8 cellular contexts compared by ENCODE assay signal in the genomic region with DNA sequence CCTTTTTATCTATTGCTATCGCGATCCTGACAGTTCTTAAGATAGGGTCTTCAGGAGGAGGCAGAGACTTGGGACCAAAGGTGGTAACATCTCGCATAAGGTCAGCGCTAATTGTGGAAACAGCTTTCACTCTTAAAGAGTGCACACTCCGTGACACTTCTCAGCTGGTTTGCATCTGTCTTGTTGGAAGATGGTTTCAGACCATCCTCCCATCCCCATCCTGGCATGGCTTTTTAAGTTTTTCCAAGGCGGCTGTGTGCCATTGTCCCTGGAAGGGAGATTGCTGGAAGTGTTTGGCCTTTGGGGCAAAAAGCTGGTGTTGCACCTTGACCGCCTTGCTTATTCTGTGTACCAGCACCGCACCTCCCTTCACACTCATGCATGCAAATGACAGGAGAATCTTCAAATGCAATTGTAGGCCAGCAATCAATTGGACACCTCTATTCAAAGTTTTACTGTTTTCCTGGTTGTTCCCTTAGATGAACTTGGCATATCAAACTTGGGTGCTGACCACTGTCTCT. TPM values are rescaled to one million over a fixed set of nuclear protein-coding genes. Genes with fewer than 3 reads are reported as not detected.
DNase-seq lines count a peak whose midpoint lies in the region; ATAC-seq, FAIRE-seq and TF ChIP-seq lines count a peak whose summit lies in the region.

No MANE protein-coding gene starts in this region.

- H3K4me2 ChIP-seq in OCI-LY1 (ENCODE audit: low read length): peak overlapping the region; percentile 98
- H3K4me2 ChIP-seq in endothelial cell of umbilical vein (ENCODE audit: insufficient read depth, low read length): peak overlapping the region; percentile 91

- H3K27me3 ChIP-seq in Caco-2 (replicated peaks; ENCODE audit: control insufficient read depth, insufficient read depth, low read length) (no peaks in the 10 kb centered on the region), OCI-LY1 (ENCODE audit: insufficient read depth, low read length) (no peaks in the 10 kb centered on the region), endothelial cell of umbilical vein (ENCODE audit: control insufficient read depth in 2 of 2, insufficient read depth in 2 of 2, low read length in 2 of 2) (no peaks in the 10 kb centered on the region)

- H3K79me2 ChIP-seq in OCI-LY1 (ENCODE audit: insufficient read depth, low read length) (no peaks in the 10 kb centered on the region), endothelial cell of umbilical vein (ENCODE audit: control insufficient read depth, insufficient read depth, low read length) (peaks cover 4% of the 10 kb centered on the region)

- H3K9me2 ChIP-seq in OCI-LY1 (ENCODE audit: low read depth, low read length): no peaks in the 10 kb centered on the region

- no peak overlapping the region for H3K27ac ChIP-seq in OCI-LY1 (ENCODE audit: low read depth, low read length, poor library complexity, severe bottlenecking)
- H3K27ac ChIP-seq in endothelial cell of umbilical vein (ENCODE audit: insufficient read depth, low read depth, low read length): no peak overlapping the region

- H3K9ac ChIP-seq in OCI-LY1 (ENCODE audit: low read length): peak overlapping the region; percentile 84; the same call in 1 of the 2 replicates
- peak overlapping the region; percentile 59 for H3K9ac ChIP-seq in endothelial cell of umbilical vein (replicated peaks; ENCODE audit: extremely low read depth, insufficient read depth, low read length)

- H3K4me1 Mint-ChIP-seq in Caco-2 (ENCODE audit: low read depth, unreplicated experiment) (peaks cover 37% of the 10 kb centered on the region), osteocyte (ENCODE audit: unreplicated experiment) (peaks cover 55% of the 10 kb centered on the region)

- peaks cover 3% of the 10 kb centered on the region; the same call in 1 of the 2 replicates for H3F3A ChIP-seq in OCI-LY1 (ENCODE audit: insufficient read depth, low read length)

- H3K27me3 Mint-ChIP-seq in Caco-2 (ENCODE audit: insufficient read depth, unreplicated experiment): no peaks in the 10 kb centered on the region
- no peaks in the 10 kb centered on the region for H3K27me3 Mint-ChIP-seq in osteocyte (ENCODE audit: unreplicated experiment)

- dilution Hi-C loops in endothelial cell of umbilical vein (cut with MboI; ENCODE audit: extremely low pct_ligation_motif_present, low sequenced_read_pairs): no loop called here

- no peak for FAIRE-seq in endothelial cell of umbilical vein (lab: Jason Lieb, UNC)

- H3K9me3 ChIP-seq in Caco-2 (no peaks in the 10 kb centered on the region), OCI-LY1 (ENCODE audit: low read length) (no peaks in the 10 kb centered on the region), endothelial cell of umbilical vein (replicated peaks; ENCODE audit: control insufficient read depth, insufficient read depth, low read length) (no peaks in the 10 kb centered on the region)

- H3K36me3 Mint-ChIP-seq in Caco-2 (ENCODE audit: insufficient read depth, unreplicated experiment) (peaks cover 5% of the 10 kb centered on the region), osteocyte (ENCODE audit: unreplicated experiment) (peaks cover 1% of the 10 kb centered on the region)

- H3K4me3 Mint-ChIP-seq in Caco-2 (ENCODE audit: unreplicated experiment): peak overlapping the region; percentile 92
- H3K4me3 Mint-ChIP-seq in osteocyte (ENCODE audit: unreplicated experiment): peak overlapping the region; percentile 79

- no peak overlapping the region for H2AFZ ChIP-seq in OCI-LY1 (ENCODE audit: low read length)
- peak overlapping the region; percentile 34 for H2AFZ ChIP-seq in endothelial cell of umbilical vein (ENCODE audit: low read depth, low read length)

- H3K4me3 ChIP-seq in Caco-2 (ENCODE audit: low read depth, low read length) (peak overlapping the region; percentile 71), OCI-LY1 (ENCODE audit: low read depth, low read length, poor library complexity, severe bottlenecking) (peak overlapping the region; percentile 87), endothelial cell of umbilical vein (replicated peaks in 1 of 3; ENCODE audit: insufficient read depth in 1 of 3, low read depth in 1 of 3, low read length in 3 of 3) (peak overlapping the region; percentile 66 to 69 (median 69))

- H3K9me3 Mint-ChIP-seq in Caco-2 (ENCODE audit: unreplicated experiment): no peaks in the 10 kb centered on the region
- H3K9me3 Mint-ChIP-seq in osteocyte (ENCODE audit: unreplicated experiment): no peaks in the 10 kb centered on the region

- BruUV-seq in Caco-2 (replicated peaks; lab: Mats Ljungman, UMichigan) (no TSS peak), endothelial cell of umbilical vein (replicated peaks; lab: Mats Ljungman, UMichigan) (no TSS peak)

- POLR2A ChIA-PET in Caco-2 (lab: Charles Lee) (interaction anchor here (1.2 kb wide), 1 partner anchor 61 kb away, joined by 7 read pairs; no protein-coding TSS in a partner anchor), endothelial cell of umbilical vein (lab: Charles Lee) (interaction anchor here (0.6 kb wide), 2 partner anchors 9 to 40 kb away, joined by 3 read pairs; no protein-coding TSS in a partner anchor)

- no peaks in the 10 kb centered on the region for H3K9me1 ChIP-seq in endothelial cell of umbilical vein (replicated peaks; ENCODE audit: control insufficient read depth, extremely low read depth, insufficient read depth, low read length)

- TF ChIP-seq POLR2A in endothelial cell of umbilical vein (IDR thresholded peaks at IDR 0.05; ENCODE audit: low read depth, low read length): no peak

- H3K36me3 ChIP-seq in Caco-2 (ENCODE audit: control insufficient read depth, insufficient read depth, low read length) (no peaks in the 10 kb centered on the region), OCI-LY1 (ENCODE audit: insufficient read depth, low read length) (no peaks in the 10 kb centered on the region), endothelial cell of umbilical vein (ENCODE audit: control insufficient read depth in 2 of 2, extremely low read depth in 1 of 2, insufficient read depth in 2 of 2, low read length in 2 of 2) (no peaks in the 10 kb centered on the region)

- H4K20me1 ChIP-seq in OCI-LY1 (ENCODE audit: insufficient read depth, low read length) (no peaks in the 10 kb centered on the region), endothelial cell of umbilical vein (replicated peaks; ENCODE audit: control insufficient read depth, extremely low read depth, insufficient read depth, low read length) (no peaks in the 10 kb centered on the region)

- ATAC-seq in HG03108 (IDR thresholded peaks at IDR 0.05; ENCODE audit: unreplicated experiment) (no peak), GM21619 (IDR thresholded peaks at IDR 0.05; ENCODE audit: unreplicated experiment) (no peak)

- CTCF ChIA-PET in Caco-2 (lab: Charles Lee): interaction anchor here (1.9 to 6.4 kb wide), 3 partner anchors 28 to 61 kb away, joined by 5 to 183 read pairs (median 9); no protein-coding TSS in a partner anchor
- CTCF ChIA-PET in endothelial cell of umbilical vein (lab: Charles Lee): interaction anchor here (1.0 to 4.7 kb wide), 14 partner anchors 10 to 316 kb away, joined by 3 to 57 read pairs (median 4); no protein-coding TSS in a partner anchor

- peaks cover 15% of the 10 kb centered on the region for H3K4me1 ChIP-seq in Caco-2
- peaks cover 33% of the 10 kb centered on the region for H3K4me1 ChIP-seq in OCI-LY1 (ENCODE audit: insufficient read depth, low read length, severe bottlenecking)
- H3K4me1 ChIP-seq in endothelial cell of umbilical vein (ENCODE audit: control insufficient read depth, extremely low read depth, insufficient read depth, low read length): peaks cover 8% of the 10 kb centered on the region

- DNase-seq in Caco-2: no peak
- DNase-seq in endothelial cell of umbilical vein (ENCODE audit: low read depth, low spot score): no peak
- DNase-seq in osteocyte (ENCODE audit: extremely low spot score, unreplicated experiment): no peak
- no peak for DNase-seq in DMS114 treated with DMSO at 0.1 percent for 48 hours (lab: John Stamatoyannopoulos, UW; ENCODE audit: unreplicated experiment)
- no peak for DNase-seq in stimulated activated CD4-positive, alpha-beta T cell treated with anti-CD3 and anti-CD28 coated beads, Interleukin-4, amount 100 ng/mL, for 1 hour

- TF ChIP-seq CTCF in Caco-2 (IDR thresholded peaks at IDR 0.05; ENCODE audit: insufficient read depth in 1 of 2, low read depth in 1 of 2, low read length in 1 of 2, severe bottlenecking in 1 of 2, unreplicated experiment in 1 of 2) (no peak), OCI-LY1 (IDR thresholded peaks at IDR 0.05; ENCODE audit: low read length) (no peak), endothelial cell of umbilical vein (IDR thresholded peaks at IDR 0.05; ENCODE audit: extremely low read depth in 1 of 2, insufficient read depth in 1 of 2, low read depth in 1 of 2, low read length in 2 of 2) (no peak), osteocyte (IDR thresholded peaks at IDR 0.05) (no peak)

- intact Hi-C loops in Caco-2 (cut with micrococcal nuclease; ENCODE audit: unreplicated experiment) (loop anchor here (10.0 kb wide), 1 partner anchor 132 kb away; no protein-coding TSS in a partner anchor), endothelial cell of umbilical vein (cut with micrococcal nuclease) (loop anchor here (5.0 kb wide), 1 partner anchor 139 kb away; no protein-coding TSS in a partner anchor)

- H3K27ac Mint-ChIP-seq in Caco-2 (ENCODE audit: unreplicated experiment) (peak overlapping the region; percentile 31), osteocyte (ENCODE audit: unreplicated experiment) (peak overlapping the region; percentile 63)

RNA-seq across cellular contexts. Expression of a gene that starts 1.5 kb away (rescaled TPM):
- total RNA-seq in Caco-2 (2022) (29.2 and 32.4 TPM in 2 replicates), endothelial cell of umbilical vein (10.4 and 11.7 TPM in 2 replicates), osteocyte (17.3 and 19.1 TPM in 2 replicates)
- polyA plus RNA-seq in endothelial cell of umbilical vein: 5.9 and 6.6 TPM in 2 replicates
- 7.5 and 7.9 TPM in 2 replicates for polyA plus RNA-seq in endothelial cell of umbilical vein (2011; cell fraction: cytosol; rRNA removed)
- polyA plus RNA-seq in endothelial cell of umbilical vein (2011; cell fraction: nucleus; rRNA removed): 11.8 and 15.3 TPM in 2 replicates
- polyA plus RNA-seq in endothelial cell of umbilical vein (2012): 7.6 and 8.9 TPM in 2 replicates
- 18.5 and 19.0 TPM in 2 replicates for polyA minus RNA-seq in endothelial cell of umbilical vein
- 14.0 TPM for polyA minus RNA-seq in endothelial cell of umbilical vein (2011; cell fraction: cytosol; rRNA and poly(A)+ RNA removed)
- polyA minus RNA-seq in endothelial cell of umbilical vein (2011; cell fraction: nucleus; rRNA and poly(A)+ RNA removed): 9.8 and 12.1 TPM in 2 replicates

RNA-seq across cellular contexts. Expression of a gene that starts 9.4 kb away (rescaled TPM):
- 0.05 TPM in 1 of 2 replicates, not detected in the other for total RNA-seq in Caco-2 (2022)
- total RNA-seq in endothelial cell of umbilical vein: not detected in 2 replicates
- polyA plus RNA-seq in endothelial cell of umbilical vein: not detected in 2 replicates
- not detected in 2 replicates for polyA plus RNA-seq in endothelial cell of umbilical vein (2011; cell fraction: cytosol; rRNA removed)
- polyA plus RNA-seq in endothelial cell of umbilical vein (2011; cell fraction: nucleus; rRNA removed): 0.01 TPM in 1 of 2 replicates, not detected in the other
- not detected in 2 replicates for polyA plus RNA-seq in endothelial cell of umbilical vein (2012)
- polyA minus RNA-seq in endothelial cell of umbilical vein: not detected in 2 replicates
- not detected for polyA minus RNA-seq in endothelial cell of umbilical vein (2011; cell fraction: cytosol; rRNA and poly(A)+ RNA removed)
- polyA minus RNA-seq in endothelial cell of umbilical vein (2011; cell fraction: nucleus; rRNA and poly(A)+ RNA removed): not detected in 2 replicates
- 0.13 TPM in 1 of 2 replicates, not detected in the other for total RNA-seq in osteocyte

RNA-seq across cellular contexts. Expression of a gene that starts 56.2 kb away (rescaled TPM):
- 82.7 and 83.6 TPM in 2 replicates for total RNA-seq in Caco-2 (2022)
- total RNA-seq in endothelial cell of umbilical vein: 41.0 and 45.5 TPM in 2 replicates
- polyA plus RNA-seq in endothelial cell of umbilical vein: 34.2 and 41.2 TPM in 2 replicates
- polyA plus RNA-seq in endothelial cell of umbilical vein (2011; cell fraction: cytosol; rRNA removed): 56.7 and 57.6 TPM in 2 replicates
- 26.4 and 26.6 TPM in 2 replicates for polyA plus RNA-seq in endothelial cell of umbilical vein (2011; cell fraction: nucleus; rRNA removed)
- polyA plus RNA-seq in endothelial cell of umbilical vein (2012): 51.9 and 56.2 TPM in 2 replicates
- polyA minus RNA-seq in endothelial cell of umbilical vein: 42.5 and 48.5 TPM in 2 replicates
- 31.9 TPM for polyA minus RNA-seq in endothelial cell of umbilical vein (2011; cell fraction: cytosol; rRNA and poly(A)+ RNA removed)
- 6.2 and 8.9 TPM in 2 replicates for polyA minus RNA-seq in endothelial cell of umbilical vein (2011; cell fraction: nucleus; rRNA and poly(A)+ RNA removed)
- total RNA-seq in osteocyte: 38.2 and 40.2 TPM in 2 replicates
